ENCODE assay signal across 8 cellular contexts in genomic region chr2:113235347-113236226, GRCh38. TPM values are rescaled to one million over a fixed set of nuclear protein-coding genes. Genes with fewer than 3 reads are reported as not detected.
DNase-seq lines count a peak whose midpoint lies in the region; TF ChIP-seq lines count a peak whose summit lies in the region.
"Not testable (repeated sequence)": the region's sequence is repeated elsewhere in the genome, so short reads cannot be mapped to it uniquely, and the experiment has no call there.

No MANE protein-coding gene starts in this region.

- H2AFZ ChIP-seq in osteoblast (ENCODE audit: low read length), result not testable (repeated sequence)

- H3K9me3 ChIP-seq in osteoblast (ENCODE audit: low read depth, low read length), result not testable (repeated sequence)

- not testable (repeated sequence) for H3K4me2 ChIP-seq in osteoblast (ENCODE audit: insufficient read depth, low read length)

- not testable (repeated sequence) for H3K9me3 Mint-ChIP-seq in HFFc6; activated naive CD4-positive, alpha-beta T cell treated with anti-CD3 and anti-CD28 coated beads, Interleukin-2, amount 50 U/mL, for 24 hours

- H3K36me3 Mint-ChIP-seq in HFFc6 (ENCODE audit: low read depth); activated naive CD4-positive, alpha-beta T cell treated with anti-CD3 and anti-CD28 coated beads, Interleukin-2, amount 50 U/mL, for 24 hours: not testable (repeated sequence)

- peak overlapping the region; percentile 89 for H3K4me3 Mint-ChIP-seq in HFFc6
- H3K4me3 Mint-ChIP-seq in activated naive CD4-positive, alpha-beta T cell treated with anti-CD3 and anti-CD28 coated beads, Interleukin-2, amount 50 U/mL, for 24 hours, result peak overlapping the region; percentile 93

- TF ChIP-seq CTCF in HFFc6 (IDR thresholded peaks at IDR 0.05); WI38 (IDR thresholded peaks at IDR 0.05; ENCODE audit: low read depth, low read length); foreskin fibroblast (IDR thresholded peaks at IDR 0.05; ENCODE audit: low read depth, low read length); osteoblast (IDR thresholded peaks at IDR 0.05; ENCODE audit: extremely low read depth, low read depth, low read length): not testable (repeated sequence)

- peak overlapping the region; percentile 84; the same call in 1 of the 2 replicates for H3K27ac Mint-ChIP-seq in HFFc6
- H3K27ac Mint-ChIP-seq in activated naive CD4-positive, alpha-beta T cell treated with anti-CD3 and anti-CD28 coated beads, Interleukin-2, amount 50 U/mL, for 24 hours, result peak overlapping the region; percentile 98

- not testable (repeated sequence) for H3K27me3 Mint-ChIP-seq in HFFc6 (ENCODE audit: insufficient read depth); activated naive CD4-positive, alpha-beta T cell treated with anti-CD3 and anti-CD28 coated beads, Interleukin-2, amount 50 U/mL, for 24 hours

- peaks cover 35% of the 10 kb centered on the region for H3K4me1 Mint-ChIP-seq in HFFc6 (ENCODE audit: low read depth)
- peaks cover 12% of the 10 kb centered on the region for H3K4me1 Mint-ChIP-seq in activated naive CD4-positive, alpha-beta T cell treated with anti-CD3 and anti-CD28 coated beads, Interleukin-2, amount 50 U/mL, for 24 hours

- not testable (repeated sequence) for H4K20me1 ChIP-seq in osteoblast (ENCODE audit: insufficient read depth, low read length)

- H3K27me3 ChIP-seq in osteoblast (ENCODE audit: insufficient read depth, low read length), result not testable (repeated sequence)

- H3K36me3 ChIP-seq in osteoblast (ENCODE audit: insufficient read depth, low read length), result not testable (repeated sequence)

- peak; percentile 61 for DNase-seq in DMS153 (lab: John Stamatoyannopoulos, UW)
- DNase-seq in HFFc6, result not testable (repeated sequence)
- peak; percentile 36 for DNase-seq in NCI-H1694 (lab: John Stamatoyannopoulos, UW)
- peak; percentile 23 to 54 for DNase-seq in foreskin fibroblast
- DNase-seq in osteoblast (ENCODE audit: insufficient read length, low spot score, missing footprints), result peak; percentile 91
- peak; percentile 41 to 74 for DNase-seq in stimulated activated CD8-positive, alpha-beta memory T cell treated with anti-CD3 and anti-CD28 coated beads, Interleukin-7, amount 100 ng/mL, for 48 hours (ENCODE audit: extremely low read depth in 1 of 2, low read depth in 1 of 2)

- not testable (repeated sequence) for H3K79me2 ChIP-seq in osteoblast (ENCODE audit: insufficient read depth, low read length)

- H3K27ac ChIP-seq in osteoblast (ENCODE audit: low read depth, low read length), result not testable (repeated sequence)

- H3K4me1 ChIP-seq in osteoblast (ENCODE audit: insufficient read depth, low read length), result peaks cover 13% of the 10 kb centered on the region

- peak overlapping the region; percentile 71 for H3K4me3 ChIP-seq in WI38 (ENCODE audit: low read depth, low read length)
- H3K4me3 ChIP-seq in foreskin fibroblast (ENCODE audit: low read depth in 1 of 2, low read length in 2 of 2), result peak overlapping the region; percentile 49 to 56
- H3K4me3 ChIP-seq in osteoblast (ENCODE audit: insufficient read depth, low read length), result peak overlapping the region; percentile 59

RNA-seq across cellular contexts. Expression of gene PAX8, which starts 43.1 kb away (rescaled TPM):
- 1 to 10 TPM in 5 of 6 experiments, under 1 TPM in 1; 0.33 to 6.7 (median 5.1) TPM for total RNA-seq in HFFc6 (2021; fragmentation: NEBNext Ultra II Directional; extraction: Animal tissue kit (Norgen Biotek cat#: 25700))
- total RNA-seq in osteoblast, result 1.8 and 2.9 TPM in 2 replicates
